In the genomic region with DNA sequence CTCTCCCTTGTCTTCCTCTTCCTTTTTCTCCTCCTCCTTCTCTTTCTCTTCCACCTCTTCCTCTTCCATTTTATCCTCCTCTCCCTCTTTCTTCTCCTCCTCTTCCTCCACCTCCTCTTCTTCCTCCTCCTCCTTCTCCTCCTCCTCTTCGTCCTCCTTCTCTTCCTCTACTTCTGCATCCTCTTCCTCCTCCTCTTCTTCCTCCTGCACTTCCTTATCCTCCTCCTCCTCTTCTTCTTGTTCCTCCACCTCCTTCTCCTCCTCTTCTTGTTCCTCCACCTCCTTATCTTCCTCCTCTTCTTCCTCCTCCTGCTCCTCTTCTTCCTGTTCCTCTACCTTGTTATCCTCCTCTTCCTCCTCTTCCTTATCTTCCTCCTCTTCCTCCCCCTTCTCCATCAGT, we compare ENCODE assay signal across 2 cellular contexts.
TF ChIP-seq lines count a peak whose summit lies in the region.

No MANE protein-coding gene starts in this region.

TF ChIP-seq in HepG2, 621 proteins besides CTCF, POLR2A, EP300 and RAD21:
- peak; percentile 26; the same call in 1 of the 2 replicates for TF ChIP-seq FOXA1 (IDR thresholded peaks at IDR 0.05)
- TF ChIP-seq FOXA1 (CRISPR knock-in tag; IDR thresholded peaks at IDR 0.05) = no peak
- TF ChIP-seq ZNF674 (CRISPR knock-in tag; IDR thresholded peaks at IDR 0.05; ENCODE audit: low read depth) = no peak
- TF ChIP-seq, protein P1, sequence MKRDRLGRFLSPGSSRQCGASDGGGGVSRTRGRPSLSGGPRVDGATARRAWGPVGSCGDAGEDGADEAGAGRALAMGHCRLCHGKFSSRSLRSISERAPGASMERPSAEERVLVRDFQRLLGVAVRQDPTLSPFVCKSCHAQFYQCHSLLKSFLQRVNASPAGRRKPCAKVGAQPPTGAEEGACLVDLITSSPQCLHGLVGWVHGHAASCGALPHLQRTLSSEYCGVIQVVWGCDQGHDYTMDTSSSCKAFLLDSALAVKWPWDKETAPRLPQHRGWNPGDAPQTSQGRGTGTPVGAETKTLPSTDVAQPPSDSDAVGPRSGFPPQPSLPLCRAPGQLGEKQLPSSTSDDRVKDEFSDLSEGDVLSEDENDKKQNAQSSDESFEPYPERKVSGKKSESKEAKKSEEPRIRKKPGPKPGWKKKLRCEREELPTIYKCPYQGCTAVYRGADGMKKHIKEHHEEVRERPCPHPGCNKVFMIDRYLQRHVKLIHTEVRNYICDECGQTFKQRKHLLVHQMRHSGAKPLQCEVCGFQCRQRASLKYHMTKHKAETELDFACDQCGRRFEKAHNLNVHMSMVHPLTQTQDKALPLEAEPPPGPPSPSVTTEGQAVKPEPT (CRISPR knock-in tag; IDR thresholded peaks at IDR 0.05; ENCODE audit: low read depth) = no peak
- peak; percentile 81 for TF ChIP-seq ZNF282 (IDR thresholded peaks at IDR 0.05; ENCODE audit: partially characterized antibody)
- 0 out of 2 replicates have a peak, but pooled peaks have one; percentile 54 for TF ChIP-seq FOXK2 (IDR thresholded peaks at IDR 0.05)
- no peak for TF ChIP-seq ZNF605 (CRISPR knock-in tag; IDR thresholded peaks at IDR 0.05)
- TF ChIP-seq ZNF207 (IDR thresholded peaks at IDR 0.05; ENCODE audit: borderline replicate concordance) = peak; percentile 8; the same call in 1 of the 2 replicates
- TF ChIP-seq IKZF1 (IDR thresholded peaks at IDR 0.05) = peak; percentile 74; the same call in 1 of the 2 replicates
- no peak for TF ChIP-seq ZNF234 (CRISPR knock-in tag; conservative IDR thresholded peaks at IDR 0.05)
- TF ChIP-seq PLRG1 (conservative IDR thresholded peaks at IDR 0.05) = peak; percentile 13; the same call in 1 of the 2 replicates
- TF ChIP-seq PHB2 (IDR thresholded peaks at IDR 0.05; ENCODE audit: partially characterized antibody) = peak; percentile 72
- TF ChIP-seq, protein P2, sequence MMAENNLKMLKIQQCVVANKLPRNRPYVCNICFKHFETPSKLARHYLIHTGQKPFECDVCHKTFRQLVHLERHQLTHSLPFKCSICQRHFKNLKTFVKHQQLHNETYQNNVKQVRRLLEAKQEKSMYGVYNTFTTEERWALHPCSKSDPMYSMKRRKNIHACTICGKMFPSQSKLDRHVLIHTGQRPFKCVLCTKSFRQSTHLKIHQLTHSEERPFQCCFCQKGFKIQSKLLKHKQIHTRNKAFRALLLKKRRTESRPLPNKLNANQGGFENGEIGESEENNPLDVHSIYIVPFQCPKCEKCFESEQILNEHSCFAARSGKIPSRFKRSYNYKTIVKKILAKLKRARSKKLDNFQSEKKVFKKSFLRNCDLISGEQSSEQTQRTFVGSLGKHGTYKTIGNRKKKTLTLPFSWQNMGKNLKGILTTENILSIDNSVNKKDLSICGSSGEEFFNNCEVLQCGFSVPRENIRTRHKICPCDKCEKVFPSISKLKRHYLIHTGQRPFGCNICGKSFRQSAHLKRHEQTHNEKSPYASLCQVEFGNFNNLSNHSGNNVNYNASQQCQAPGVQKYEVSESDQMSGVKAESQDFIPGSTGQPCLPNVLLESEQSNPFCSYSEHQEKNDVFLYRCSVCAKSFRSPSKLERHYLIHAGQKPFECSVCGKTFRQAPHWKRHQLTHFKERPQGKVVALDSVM (CRISPR knock-in tag; IDR thresholded peaks at IDR 0.05) = no peak
- peak; percentile 74; the same call in 1 of the 2 replicates for TF ChIP-seq ATM (IDR thresholded peaks at IDR 0.05; ENCODE audit: borderline replicate concordance)
- TF ChIP-seq FOXP1 (IDR thresholded peaks at IDR 0.05) = peak; percentile 63; the same call in 1 of the 2 replicates
- no peak for TF ChIP-seq FOXP1 (CRISPR knock-in tag; IDR thresholded peaks at IDR 0.05)
- TF ChIP-seq ZNF180 (CRISPR knock-in tag; IDR thresholded peaks at IDR 0.05; ENCODE audit: borderline replicate concordance, low read depth) = no peak
- no peak for TF ChIP-seq ZSCAN30 (CRISPR knock-in tag; IDR thresholded peaks at IDR 0.05)

TF ChIP-seq in K562, 482 proteins besides CTCF, POLR2A, EP300 and RAD21:
- TF ChIP-seq, protein P3, sequence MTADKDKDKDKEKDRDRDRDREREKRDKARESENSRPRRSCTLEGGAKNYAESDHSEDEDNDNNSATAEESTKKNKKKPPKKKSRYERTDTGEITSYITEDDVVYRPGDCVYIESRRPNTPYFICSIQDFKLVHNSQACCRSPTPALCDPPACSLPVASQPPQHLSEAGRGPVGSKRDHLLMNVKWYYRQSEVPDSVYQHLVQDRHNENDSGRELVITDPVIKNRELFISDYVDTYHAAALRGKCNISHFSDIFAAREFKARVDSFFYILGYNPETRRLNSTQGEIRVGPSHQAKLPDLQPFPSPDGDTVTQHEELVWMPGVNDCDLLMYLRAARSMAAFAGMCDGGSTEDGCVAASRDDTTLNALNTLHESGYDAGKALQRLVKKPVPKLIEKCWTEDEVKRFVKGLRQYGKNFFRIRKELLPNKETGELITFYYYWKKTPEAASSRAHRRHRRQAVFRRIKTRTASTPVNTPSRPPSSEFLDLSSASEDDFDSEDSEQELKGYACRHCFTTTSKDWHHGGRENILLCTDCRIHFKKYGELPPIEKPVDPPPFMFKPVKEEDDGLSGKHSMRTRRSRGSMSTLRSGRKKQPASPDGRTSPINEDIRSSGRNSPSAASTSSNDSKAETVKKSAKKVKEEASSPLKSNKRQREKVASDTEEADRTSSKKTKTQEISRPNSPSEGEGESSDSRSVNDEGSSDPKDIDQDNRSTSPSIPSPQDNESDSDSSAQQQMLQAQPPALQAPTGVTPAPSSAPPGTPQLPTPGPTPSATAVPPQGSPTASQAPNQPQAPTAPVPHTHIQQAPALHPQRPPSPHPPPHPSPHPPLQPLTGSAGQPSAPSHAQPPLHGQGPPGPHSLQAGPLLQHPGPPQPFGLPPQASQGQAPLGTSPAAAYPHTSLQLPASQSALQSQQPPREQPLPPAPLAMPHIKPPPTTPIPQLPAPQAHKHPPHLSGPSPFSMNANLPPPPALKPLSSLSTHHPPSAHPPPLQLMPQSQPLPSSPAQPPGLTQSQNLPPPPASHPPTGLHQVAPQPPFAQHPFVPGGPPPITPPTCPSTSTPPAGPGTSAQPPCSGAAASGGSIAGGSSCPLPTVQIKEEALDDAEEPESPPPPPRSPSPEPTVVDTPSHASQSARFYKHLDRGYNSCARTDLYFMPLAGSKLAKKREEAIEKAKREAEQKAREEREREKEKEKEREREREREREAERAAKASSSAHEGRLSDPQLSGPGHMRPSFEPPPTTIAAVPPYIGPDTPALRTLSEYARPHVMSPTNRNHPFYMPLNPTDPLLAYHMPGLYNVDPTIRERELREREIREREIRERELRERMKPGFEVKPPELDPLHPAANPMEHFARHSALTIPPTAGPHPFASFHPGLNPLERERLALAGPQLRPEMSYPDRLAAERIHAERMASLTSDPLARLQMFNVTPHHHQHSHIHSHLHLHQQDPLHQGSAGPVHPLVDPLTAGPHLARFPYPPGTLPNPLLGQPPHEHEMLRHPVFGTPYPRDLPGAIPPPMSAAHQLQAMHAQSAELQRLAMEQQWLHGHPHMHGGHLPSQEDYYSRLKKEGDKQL (CRISPR knock-in tag; IDR thresholded peaks at IDR 0.05; ENCODE audit: borderline replicate concordance) = no peak
- TF ChIP-seq SAFB2 (IDR thresholded peaks at IDR 0.05; ENCODE audit: borderline replicate concordance, low read depth, low read length, severe bottlenecking) (no peak), KAT2B (IDR thresholded peaks at IDR 0.05; ENCODE audit: low read depth, low read length) (no peak)
- TF ChIP-seq, protein P4, sequence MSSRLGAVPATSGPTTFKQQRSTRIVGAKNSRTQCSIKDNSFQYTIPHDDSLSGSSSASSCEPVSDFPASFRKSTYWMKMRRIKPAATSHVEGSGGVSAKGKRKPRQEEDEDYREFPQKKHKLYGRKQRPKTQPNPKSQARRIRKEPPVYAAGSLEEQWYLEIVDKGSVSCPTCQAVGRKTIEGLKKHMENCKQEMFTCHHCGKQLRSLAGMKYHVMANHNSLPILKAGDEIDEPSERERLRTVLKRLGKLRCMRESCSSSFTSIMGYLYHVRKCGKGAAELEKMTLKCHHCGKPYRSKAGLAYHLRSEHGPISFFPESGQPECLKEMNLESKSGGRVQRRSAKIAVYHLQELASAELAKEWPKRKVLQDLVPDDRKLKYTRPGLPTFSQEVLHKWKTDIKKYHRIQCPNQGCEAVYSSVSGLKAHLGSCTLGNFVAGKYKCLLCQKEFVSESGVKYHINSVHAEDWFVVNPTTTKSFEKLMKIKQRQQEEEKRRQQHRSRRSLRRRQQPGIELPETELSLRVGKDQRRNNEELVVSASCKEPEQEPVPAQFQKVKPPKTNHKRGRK (tag; IDR thresholded peaks at IDR 0.05) = 0 out of 2 replicates have a peak, but pooled peaks have one; percentile 15
